ENCODE assay signal across 6 cellular contexts in the genomic region with DNA sequence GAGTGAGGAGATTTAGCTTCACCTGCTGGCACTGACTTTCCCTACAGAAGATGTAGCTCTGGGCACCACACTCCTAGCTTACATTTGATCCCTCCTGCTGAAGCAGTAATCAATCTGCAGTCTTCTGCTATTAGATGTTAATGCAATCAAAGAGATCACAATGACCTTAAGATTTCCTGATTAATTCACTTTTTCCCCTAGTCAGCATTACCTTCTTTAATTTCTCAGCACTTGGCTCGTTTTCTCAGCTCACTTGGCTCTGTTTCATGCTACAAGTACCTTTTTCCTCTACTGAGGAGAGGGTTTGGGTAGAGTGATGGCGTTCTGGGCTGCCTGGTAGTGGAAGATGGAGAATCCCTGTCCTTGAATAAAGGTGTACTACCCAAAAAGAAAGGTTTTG.
"Had no signal": no experiment of that assay in that cellular context is flagged by ENCODE, and none has a peak within 500 bp of the region (broad histone marks: within the 10 kb centered on the region; RNA-seq: fewer than 3 reads in every experiment).

No MANE protein-coding gene starts in this region.

- DNase-seq: GM23248, GOT3, H7, HCEC 1CT, KG1 had no signal

- H2AFZ ChIP-seq: GM23248 had no signal

- H3K27ac ChIP-seq: GM23248, HL-60 had no signal

- H3K4me3 ChIP-seq: GM23248 had no signal

- H3K9ac ChIP-seq: GM23248 had no signal
